ENCODE assay signal across 15 cellular contexts in genomic region chr17:6110592-6110991, GRCh38. TPM values are rescaled to one million over a fixed set of nuclear protein-coding genes. Genes with fewer than 3 reads are reported as not detected.
A peak's percentile ranks its signal among the peaks of the same experiment; 100 is the strongest.
DNase-seq lines count a peak whose midpoint lies in the region; ATAC-seq, FAIRE-seq and TF ChIP-seq lines count a peak whose summit lies in the region.
"Had no signal": no experiment of that assay in that cellular context is flagged by ENCODE, and none has a peak within 500 bp of the region (broad histone marks: within the 10 kb centered on the region; RNA-seq: fewer than 3 reads in every experiment).

No MANE protein-coding gene starts in this region.

- no peaks in the 10 kb centered on the region for H3K9me3 ChIP-seq in PC-3 (ENCODE audit: low read length)

- H3K9me3 Mint-ChIP-seq in activated naive CD4-positive, alpha-beta T cell treated with anti-CD3 and anti-CD28 coated beads, Interleukin-2, amount 50 U/mL, for 72 hours: peaks cover 0 to 5% of the 10 kb centered on the region in 2 donors

- ATAC-seq in activated naive CD4-positive, alpha-beta T cell treated with anti-CD3 and anti-CD28 coated beads, Interleukin-2, amount 50 U/mL, for 72 hours: peak; percentile 63 to 70
- ATAC-seq in PC-3 (peak; percentile 82), HG02938 (IDR thresholded peaks at IDR 0.05; ENCODE audit: unreplicated experiment) (no peak)
- ATAC-seq: activated CD8-positive, alpha-beta T cell treated with anti-CD3 and anti-CD28 coated beads, Interleukin-2, amount 10 ng/mL, durations not matched to agents 7 days and 5 days; naive thymus-derived CD8-positive, alpha-beta T cell had no signal

- intact Hi-C loops in PC-3 (cut with micrococcal nuclease): no loop called here

- no peak for DNase-seq in activated naive CD4-positive, alpha-beta T cell treated with anti-CD3 and anti-CD28 coated beads, Interleukin-2, amount 50 U/mL, for 72 hours (ENCODE audit: low spot score in 2 of 2)
- DNase-seq in activated naive CD4-positive, alpha-beta T cell treated with anti-CD3 and anti-CD28 coated beads, Interleukin-2, amount 50 U/mL, for 16 hours: no peak
- DNase-seq in PC-3 (peak; percentile 83), fibroblast of peridontal ligament (ENCODE audit: extremely low read depth) (peak; percentile 2), urothelium cell line (ENCODE audit: low spot score) (peak; percentile 48), COR-L47 (lab: John Stamatoyannopoulos, UW) (no peak), NCI-H2196 treated with DMSO at 0.1 percent for 48 hours (lab: John Stamatoyannopoulos, UW; ENCODE audit: unreplicated experiment) (no peak)
- DNase-seq: activated CD8-positive, alpha-beta T cell treated with anti-CD3 and anti-CD28 coated beads, Interleukin-2, amount 10 ng/mL, durations not matched to agents 7 days and 5 days; activated naive CD4-positive, alpha-beta T cell; kidney glomerular epithelial cell; naive thymus-derived CD8-positive, alpha-beta T cell; NCI-H1930; NCI-H82; substantia nigra had no signal

- no TSS peak for BruUV-seq in PC-3 (replicated peaks; lab: Mats Ljungman, UMichigan)

- no peaks in the 10 kb centered on the region for H3K27me3 ChIP-seq in PC-3 (ENCODE audit: low read length)

- H3F3A ChIP-seq in PC-3 (ENCODE audit: low read length, unreplicated experiment): no peaks in the 10 kb centered on the region

- peaks cover 17% of the 10 kb centered on the region for H3K36me3 ChIP-seq in PC-3 (ENCODE audit: low read depth, low read length)

- H3K79me2 ChIP-seq in PC-3 (ENCODE audit: low read length): no peaks in the 10 kb centered on the region

- H3K36me3 Mint-ChIP-seq in activated naive CD4-positive, alpha-beta T cell treated with anti-CD3 and anti-CD28 coated beads, Interleukin-2, amount 50 U/mL, for 72 hours: no peaks in the 10 kb centered on the region

- FAIRE-seq in urothelium cell line (lab: Jason Lieb, UNC): no peak

- H3K9ac ChIP-seq in PC-3 (ENCODE audit: low read length): peak overlapping the region; percentile 18; the same call in 1 of the 2 replicates

- POLR2A ChIA-PET in PC-3 (lab: Charles Lee; ENCODE audit: unreplicated experiment): interaction anchor here (0.6 kb wide), 1 partner anchor 225 kb away, joined by 7 read pairs; no protein-coding TSS in a partner anchor

- TF ChIP-seq CTCF in PC-3 (conservative IDR thresholded peaks at IDR 0.05; ENCODE audit: low read depth, low read length): no peak

- CTCF ChIA-PET in PC-3 (lab: Charles Lee): no interaction called here

- H3K27ac Mint-ChIP-seq in activated naive CD4-positive, alpha-beta T cell treated with anti-CD3 and anti-CD28 coated beads, Interleukin-2, amount 50 U/mL, for 72 hours: no peak overlapping the region
- H3K27ac Mint-ChIP-seq: activated CD8-positive, alpha-beta T cell treated with anti-CD3 and anti-CD28 coated beads, Interleukin-2, amount 10 ng/mL, durations not matched to agents 7 days and 5 days; naive thymus-derived CD8-positive, alpha-beta T cell had no signal

- no peak overlapping the region for H3K4me3 ChIP-seq in PC-3 (ENCODE audit: low read length)

- no peaks in the 10 kb centered on the region for H4K20me1 ChIP-seq in PC-3 (ENCODE audit: low read length)

- H3K4me1 ChIP-seq in PC-3 (ENCODE audit: insufficient read depth, low read length): peaks cover 20% of the 10 kb centered on the region

- H3K9me2 ChIP-seq in PC-3 (replicated peaks; ENCODE audit: low read length): no peaks in the 10 kb centered on the region

- peak overlapping the region; percentile 33; the same call in 1 of the 2 replicates for H3K4me2 ChIP-seq in PC-3 (ENCODE audit: low read length)

- H3K27ac ChIP-seq in PC-3 (ENCODE audit: low read length): peak overlapping the region; percentile 93

- H2AFZ ChIP-seq in PC-3 (ENCODE audit: low read length): no peak overlapping the region

RNA-seq across cellular contexts. Expression of gene WSCD1, which starts 40.4 kb away (rescaled TPM):
- under 1 TPM in 1 of 2 donors, not detected in 1; 0.37 TPM for total RNA-seq in activated naive CD4-positive, alpha-beta T cell treated with anti-CD3 and anti-CD28 coated beads, Interleukin-2, amount 50 U/mL, for 72 hours
- total RNA-seq in PC-3 (2014; rRNA removed): 56.7 and 57.0 TPM in 2 replicates
- total RNA-seq: activated CD8-positive, alpha-beta T cell treated with anti-CD3 and anti-CD28 coated beads, Interleukin-2, amount 10 ng/mL, durations not matched to agents 7 days and 5 days; naive thymus-derived CD8-positive, alpha-beta T cell had no signal

Comparison
In these comparisons a context has a peak if more than half of its experiments do, and no peak if none do; other contexts are left out.
1. DNase-seq: peak in PC-3 (single experiment), fibroblast of peridontal ligament (single experiment) and urothelium cell line (single experiment); none in activated naive CD4-positive, alpha-beta T cell treated with anti-CD3 and anti-CD28 coated beads, Interleukin-2, amount 50 U/mL, for 72 hours (0 of 2), activated naive CD4-positive, alpha-beta T cell treated with anti-CD3 and anti-CD28 coated beads, Interleukin-2, amount 50 U/mL, for 16 hours (single experiment), COR-L47 (single experiment) and NCI-H2196 treated with DMSO at 0.1 percent for 48 hours (single experiment).
2. RNA of gene WSCD1, which starts 40.4 kb away (total RNA-seq): 56.7 to 57.0 TPM in PC-3; 0.37 TPM in activated naive CD4-positive, alpha-beta T cell treated with anti-CD3 and anti-CD28 coated beads, Interleukin-2, amount 50 U/mL, for 72 hours; every median in the first group is over 10 times any median in the second.